ENCODE assay signal across 20 cellular contexts in genomic region chr16:4893103-4893862, GRCh38. TPM values are rescaled to one million over a fixed set of nuclear protein-coding genes. Genes with fewer than 3 reads are reported as not detected.
"Had no signal": no experiment of that assay in that cellular context is flagged by ENCODE, and none has a peak within 500 bp of the region (broad histone marks: within the 10 kb centered on the region; RNA-seq: fewer than 3 reads in every experiment).

No MANE protein-coding gene starts in this region.

- H3K36me3 ChIP-seq: uterus had no signal

- H3K4me1 ChIP-seq: left lung, pancreas, uterus had no signal

- H3K4me1 Mint-ChIP-seq: activated CD4-positive, alpha-beta T cell treated with anti-CD3 and anti-CD28 coated beads, Interleukin-2, amount 10 ng/mL, durations not matched to agents 24 days and 14 days; activated naive CD8-positive, alpha-beta T cell treated with anti-CD3 and anti-CD28 coated beads for 36 hours; activated T-helper 17 cell treated with anti-CD3 and anti-CD28 coated beads, Interleukin-2, amount 50 U/mL, for 72 hours had no signal

- H3K9me3 Mint-ChIP-seq: activated CD4-positive, alpha-beta T cell treated with anti-CD3 and anti-CD28 coated beads, Interleukin-2, amount 10 ng/mL, durations not matched to agents 24 days and 14 days; activated CD8-positive, alpha-beta T cell treated with anti-CD3 and anti-CD28 coated beads for 36 hours; activated naive CD8-positive, alpha-beta T cell treated with anti-CD3 and anti-CD28 coated beads for 36 hours; activated T-helper 17 cell treated with anti-CD3 and anti-CD28 coated beads, Interleukin-2, amount 50 U/mL, for 72 hours had no signal

- H3K27me3 ChIP-seq: dorsolateral prefrontal cortex, left lung, pancreas, tibial nerve, uterus had no signal

- H3K36me3 Mint-ChIP-seq: activated naive CD8-positive, alpha-beta T cell treated with anti-CD3 and anti-CD28 coated beads for 36 hours had no signal

- H3K4me3 Mint-ChIP-seq: activated CD4-positive, alpha-beta T cell treated with anti-CD3 and anti-CD28 coated beads, Interleukin-2, amount 10 ng/mL, durations not matched to agents 24 days and 14 days; activated CD8-positive, alpha-beta T cell treated with anti-CD3 and anti-CD28 coated beads for 36 hours; activated naive CD8-positive, alpha-beta T cell treated with anti-CD3 and anti-CD28 coated beads for 36 hours; activated T-helper 17 cell treated with anti-CD3 and anti-CD28 coated beads, Interleukin-2, amount 50 U/mL, for 72 hours had no signal

- H3K4me3 ChIP-seq: dorsolateral prefrontal cortex, left lung, pancreas, tibial nerve, uterus had no signal

- DNase-seq: activated CD4-positive, alpha-beta T cell treated with anti-CD3 and anti-CD28 coated beads, Interleukin-2, amount 10 ng/mL, durations not matched to agents 24 days and 14 days; activated CD4-positive, CD25-positive, alpha-beta regulatory T cell; activated CD8-positive, alpha-beta T cell treated with anti-CD3 and anti-CD28 coated beads for 36 hours; activated naive CD4-positive, alpha-beta T cell; activated naive CD8-positive, alpha-beta T cell treated with anti-CD3 and anti-CD28 coated beads for 36 hours; activated T-cell treated with anti-CD3 and anti-CD28 coated beads, Interleukin-2, amount 50 U/mL, for 1 hour; amniotic stem cell; dorsolateral prefrontal cortex; pancreas; stimulated activated CD4-positive, alpha-beta T cell treated with anti-CD3 and anti-CD28 coated beads, Interleukin-12 subunit alpha, Interleukin-12 subunit beta, amount 100 ng/mL, for 4 hours; stimulated activated CD4-positive, alpha-beta T cell treated with anti-CD3 and anti-CD28 coated beads, Interleukin-1b, Interleukin-23, amount 100 ng/mL, for 48 hours; stimulated activated CD8-positive, alpha-beta memory T cell treated with anti-CD3 and anti-CD28 coated beads, Interleukin-4, amount 100 ng/mL, for 48 hours; stimulated activated naive CD4-positive, alpha-beta T cell; T-helper 1 cell; T-helper 9 cell had no signal

- H3K27me3 Mint-ChIP-seq: activated CD4-positive, alpha-beta T cell treated with anti-CD3 and anti-CD28 coated beads, Interleukin-2, amount 10 ng/mL, durations not matched to agents 24 days and 14 days; activated CD8-positive, alpha-beta T cell treated with anti-CD3 and anti-CD28 coated beads for 36 hours; activated naive CD8-positive, alpha-beta T cell treated with anti-CD3 and anti-CD28 coated beads for 36 hours; activated T-helper 17 cell treated with anti-CD3 and anti-CD28 coated beads, Interleukin-2, amount 50 U/mL, for 72 hours had no signal

- ATAC-seq: activated CD8-positive, alpha-beta T cell treated with anti-CD3 and anti-CD28 coated beads for 36 hours; activated T-helper 17 cell treated with anti-CD3 and anti-CD28 coated beads, Interleukin-2, amount 50 U/mL, for 72 hours; left lung had no signal

- H3K9me3 ChIP-seq: left lung, pancreas, tibial nerve, uterus had no signal

- H3K27ac ChIP-seq: left lung, pancreas, uterus had no signal

- H3K27ac Mint-ChIP-seq: activated CD4-positive, alpha-beta T cell treated with anti-CD3 and anti-CD28 coated beads, Interleukin-2, amount 10 ng/mL, durations not matched to agents 24 days and 14 days; activated CD8-positive, alpha-beta T cell treated with anti-CD3 and anti-CD28 coated beads for 36 hours; activated naive CD8-positive, alpha-beta T cell treated with anti-CD3 and anti-CD28 coated beads for 36 hours; activated T-helper 17 cell treated with anti-CD3 and anti-CD28 coated beads, Interleukin-2, amount 50 U/mL, for 72 hours had no signal

RNA-seq across cellular contexts. Expression of gene PPL, which starts 43.7 kb away (rescaled TPM):
- total RNA-seq: activated CD4-positive, alpha-beta T cell treated with anti-CD3 and anti-CD28 coated beads, Interleukin-2, amount 10 ng/mL, durations not matched to agents 24 days and 14 days; activated naive CD8-positive, alpha-beta T cell treated with anti-CD3 and anti-CD28 coated beads for 36 hours; activated T-helper 17 cell treated with anti-CD3 and anti-CD28 coated beads, Interleukin-2, amount 50 U/mL, for 72 hours; mononuclear cell had no signal
